16 cellular contexts compared by ENCODE assay signal in genomic region chr13:111241006-111241755, GRCh38.
DNase-seq lines count a peak whose midpoint lies in the region; ATAC-seq, FAIRE-seq and TF ChIP-seq lines count a peak whose summit lies in the region.
"Had no signal": no experiment of that assay in that cellular context is flagged by ENCODE, and none has a peak within 500 bp of the region (broad histone marks: within the 10 kb centered on the region; RNA-seq: fewer than 3 reads in every experiment).

No MANE protein-coding gene starts in this region.

- peak overlapping the region; percentile 39 for H3K27ac Mint-ChIP-seq in osteocyte (ENCODE audit: unreplicated experiment)
- no peak overlapping the region for H3K27ac Mint-ChIP-seq in activated CD8-positive, alpha-beta T cell treated with anti-CD3 and anti-CD28 coated beads, Interleukin-2, amount 10 ng/mL, durations not matched to agents 7 days and 5 days
- H3K27ac Mint-ChIP-seq: activated naive CD8-positive, alpha-beta T cell had no signal

- ATAC-seq in activated CD8-positive, alpha-beta T cell treated with anti-CD3 and anti-CD28 coated beads, Interleukin-2, amount 10 ng/mL, durations not matched to agents 7 days and 5 days: no peak
- ATAC-seq: right cardiac atrium had no signal

- POLR2A ChIA-PET in activated CD8-positive, alpha-beta T cell treated with anti-CD3 and anti-CD28 coated beads, Interleukin-2, amount 10 ng/mL, durations not matched to agents 7 days and 5 days (lab: Charles Lee): no interaction called here
- POLR2A ChIA-PET in HEK293T (lab: Yijun Ruan, JAX): no interaction called here

- no peaks in the 10 kb centered on the region for H3K9me3 Mint-ChIP-seq in osteocyte (ENCODE audit: unreplicated experiment)
- H3K9me3 Mint-ChIP-seq in activated CD8-positive, alpha-beta T cell treated with anti-CD3 and anti-CD28 coated beads, Interleukin-2, amount 10 ng/mL, durations not matched to agents 7 days and 5 days (ENCODE audit: insufficient read depth): no peaks in the 10 kb centered on the region

- TF ChIP-seq CTCF in osteocyte (IDR thresholded peaks at IDR 0.05) (no peak), D721Med (IDR thresholded peaks at IDR 0.05; ENCODE audit: insufficient read depth, missing control alignments) (no peak)

- H3K4me1 Mint-ChIP-seq in osteocyte (ENCODE audit: unreplicated experiment): peaks cover 12% of the 10 kb centered on the region
- no peaks in the 10 kb centered on the region for H3K4me1 Mint-ChIP-seq in activated CD8-positive, alpha-beta T cell treated with anti-CD3 and anti-CD28 coated beads, Interleukin-2, amount 10 ng/mL, durations not matched to agents 7 days and 5 days (ENCODE audit: low read depth)

- FAIRE-seq in D721Med (lab: Jason Lieb, UNC): no peak
- FAIRE-seq: colon had no signal

- CTCF ChIA-PET in activated CD8-positive, alpha-beta T cell treated with anti-CD3 and anti-CD28 coated beads, Interleukin-2, amount 10 ng/mL, durations not matched to agents 7 days and 5 days (lab: Charles Lee): no interaction called here
- CTCF ChIA-PET in HEK293T (lab: Yijun Ruan, JAX): no interaction called here

- DNase-seq in DMS79 treated with DMSO at 0.1 percent for 48 hours (lab: John Stamatoyannopoulos, UW) (peak; percentile 97), NCI-H345 treated with DMSO at 0.1 percent for 48 hours (lab: John Stamatoyannopoulos, UW; ENCODE audit: unreplicated experiment) (peak; percentile 88), epidermal melanocyte (ENCODE audit: insufficient read length, low spot score) (peak; percentile 68), osteocyte (ENCODE audit: extremely low spot score, unreplicated experiment) (no peak), D721Med (ENCODE audit: insufficient read length, low spot score) (no peak), HEK293T (ENCODE audit: extremely low spot score) (no peak), SW 1271 (lab: John Stamatoyannopoulos, UW) (no peak)
- DNase-seq in activated CD8-positive, alpha-beta T cell treated with anti-CD3 and anti-CD28 coated beads, Interleukin-2, amount 10 ng/mL, durations not matched to agents 7 days and 5 days: no peak
- DNase-seq: COR-L47; erythroblast; left ventricle myocardium inferior; NCI-H2029; right cardiac atrium; stimulated activated CD4-positive, alpha-beta T cell treated with anti-CD3 and anti-CD28 coated beads, Interleukin-2, amount 100 ng/mL, for 24 hours had no signal

- no peaks in the 10 kb centered on the region for H3K27me3 Mint-ChIP-seq in osteocyte (ENCODE audit: unreplicated experiment)
- no peaks in the 10 kb centered on the region for H3K27me3 Mint-ChIP-seq in activated CD8-positive, alpha-beta T cell treated with anti-CD3 and anti-CD28 coated beads, Interleukin-2, amount 10 ng/mL, durations not matched to agents 7 days and 5 days (ENCODE audit: low read depth)
- H3K27me3 Mint-ChIP-seq: activated naive CD8-positive, alpha-beta T cell had no signal

- H3K36me3 Mint-ChIP-seq in osteocyte (ENCODE audit: unreplicated experiment): peaks cover 63% of the 10 kb centered on the region
- H3K36me3 Mint-ChIP-seq in activated CD8-positive, alpha-beta T cell treated with anti-CD3 and anti-CD28 coated beads, Interleukin-2, amount 10 ng/mL, durations not matched to agents 7 days and 5 days (ENCODE audit: low read depth): peaks cover 42% of the 10 kb centered on the region

- no peak overlapping the region for H3K4me3 Mint-ChIP-seq in osteocyte (ENCODE audit: unreplicated experiment)
- H3K4me3 Mint-ChIP-seq in activated CD8-positive, alpha-beta T cell treated with anti-CD3 and anti-CD28 coated beads, Interleukin-2, amount 10 ng/mL, durations not matched to agents 7 days and 5 days: no peak overlapping the region
- H3K4me3 Mint-ChIP-seq: activated naive CD8-positive, alpha-beta T cell had no signal

TF ChIP-seq in HEK293T, 16 proteins besides CTCF, POLR2A, EP300 and RAD21:
- TF ChIP-seq ARNT (IDR thresholded peaks at IDR 0.05): no peak
- TF ChIP-seq SP1 (IDR thresholded peaks at IDR 0.05): no peak

Comparison
In these comparisons a context has a peak if more than half of its experiments do, and no peak if none do; other contexts are left out.
1. DNase-seq: peak in DMS79 treated with DMSO at 0.1 percent for 48 hours (single experiment), NCI-H345 treated with DMSO at 0.1 percent for 48 hours (single experiment) and epidermal melanocyte (single experiment); none in osteocyte (single experiment), D721Med (single experiment), activated CD8-positive, alpha-beta T cell treated with anti-CD3 and anti-CD28 coated beads, Interleukin-2, amount 10 ng/mL, durations not matched to agents 7 days and 5 days (single experiment), HEK293T (single experiment) and SW 1271 (0 of 2).